Comparison of ENCODE assay signal across 8 cellular contexts in the genomic region with DNA sequence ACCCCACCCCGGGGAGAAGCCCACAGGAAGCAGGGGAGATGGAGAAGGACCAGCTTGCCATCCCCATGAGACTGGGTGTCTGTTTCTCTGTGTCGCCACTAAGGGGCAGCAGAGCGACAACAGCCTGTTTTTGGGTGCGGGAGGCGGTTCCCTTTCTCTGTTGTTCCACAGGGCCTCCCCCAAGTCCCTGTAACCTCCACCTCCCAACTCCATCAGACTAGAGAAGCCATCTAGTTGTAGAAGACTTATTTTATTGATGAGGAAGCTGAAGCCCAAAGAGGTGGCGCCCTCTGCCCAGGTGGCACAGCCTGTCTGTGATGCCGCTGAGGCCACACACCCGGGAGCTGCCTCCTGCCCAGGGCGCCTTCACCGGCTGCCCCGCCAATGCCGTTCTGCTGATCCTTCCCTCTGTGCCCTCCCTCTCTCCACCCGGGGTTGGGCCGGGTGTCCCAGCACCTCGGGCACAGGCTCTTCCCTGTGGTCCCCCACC. TPM values are rescaled to one million over a fixed set of nuclear protein-coding genes. Genes with fewer than 3 reads are reported as not detected.
A peak's percentile ranks its signal among the peaks of the same experiment; 100 is the strongest.
DNase-seq lines count a peak whose midpoint lies in the region; ATAC-seq and TF ChIP-seq lines count a peak whose summit lies in the region.

No MANE protein-coding gene starts in this region.

- H2BK120ac ChIP-seq in mesendoderm (ENCODE audit: low read depth, low read length), result no peak overlapping the region

- no peaks in the 10 kb centered on the region for H3K4me1 ChIP-seq in mesendoderm (ENCODE audit: control insufficient read depth, low read depth, low read length)

- no peaks in the 10 kb centered on the region for H3K79me2 ChIP-seq in mesendoderm (ENCODE audit: control insufficient read depth, insufficient read depth, low read length)

- no peak overlapping the region for H3K27ac ChIP-seq in mesendoderm (ENCODE audit: low read depth, low read length)

- TF ChIP-seq CTCF in AG10803 (conservative IDR thresholded peaks at IDR 0.05; ENCODE audit: low read length), result peak; percentile 85

- H2AK5ac ChIP-seq in mesendoderm (ENCODE audit: low read length), result no peak overlapping the region

- ATAC-seq in GM19463 (IDR thresholded peaks at IDR 0.05; ENCODE audit: unreplicated experiment) (peak; percentile 53), GM21381 (IDR thresholded peaks at IDR 0.05; ENCODE audit: unreplicated experiment) (no peak)

- no peak overlapping the region for H4K8ac ChIP-seq in mesendoderm (ENCODE audit: low read depth, low read length)

- H3K56ac ChIP-seq in mesendoderm (ENCODE audit: low read length), result no peak overlapping the region

- H3K4me2 ChIP-seq in mesendoderm (ENCODE audit: low read length), result no peak overlapping the region

- H3K36me3 ChIP-seq in mesendoderm (ENCODE audit: control insufficient read depth, insufficient read depth, low read length), result no peaks in the 10 kb centered on the region

- H3K4me3 ChIP-seq in AG10803 (ENCODE audit: low read length) (no peak overlapping the region), mesendoderm (ENCODE audit: low read length) (no peak overlapping the region)

- H3K79me1 ChIP-seq in mesendoderm (ENCODE audit: low read length), result no peaks in the 10 kb centered on the region

- no peak overlapping the region for H2BK5ac ChIP-seq in mesendoderm (ENCODE audit: low read length)

- no CpG with 5 or more reads among the region's 15 CpGs for WGBS in mesendoderm (ENCODE audit: extremely low coverage, insufficient coverage, low lambda C conversion rate)

- H4K5ac ChIP-seq in mesendoderm (ENCODE audit: low read length), result no peak overlapping the region

- no peak overlapping the region for H3K18ac ChIP-seq in mesendoderm (ENCODE audit: low read length)

- no peak overlapping the region for H3K9ac ChIP-seq in mesendoderm (ENCODE audit: low read length)

- H3K23ac ChIP-seq in mesendoderm (ENCODE audit: low read length), result no peak overlapping the region

- DNase-seq in AG10803 (ENCODE audit: low read depth) (peak; percentile 70), NCI-H460 (ENCODE audit: extremely low read depth, low read depth) (peak; percentile 56), dermis blood vessel endothelial cell (peak; percentile 67), mesendoderm (peak; percentile 60)
- DNase-seq in activated CD4-positive, alpha-beta T cell treated with anti-CD3 and anti-CD28 coated beads, Interleukin-2, amount 50 U/mL, for 1 hour, result peak; percentile 70
- DNase-seq in stimulated activated naive CD4-positive, alpha-beta T cell (lab: John Stamatoyannopoulos, UW), result peak; percentile 43 to 74 (median 56)

- H3K27me3 ChIP-seq in mesendoderm (ENCODE audit: insufficient read depth, low read length, poor library complexity), result no peaks in the 10 kb centered on the region

- H3K4ac ChIP-seq in mesendoderm (ENCODE audit: low read depth, low read length), result no peak overlapping the region

- H2BK15ac ChIP-seq in mesendoderm (replicated peaks; ENCODE audit: low read depth), result no peak overlapping the region

RNA-seq across cellular contexts. Expression of a gene that starts 3.9 kb away (rescaled TPM):
- total RNA-seq in NCI-H460 (2014; rRNA removed; shearing (Covaris generic)), result 8.9 and 9.4 TPM in 2 replicates
- polyA plus RNA-seq in NCI-H460 (2014; cell fraction: nucleus; rRNA removed), result 17.8 and 22.5 TPM in 2 replicates
- 10.0 and 21.9 TPM in 2 replicates for total RNA-seq in dermis blood vessel endothelial cell
- polyA plus RNA-seq in mesendoderm (2013, experiment 1 of 2), result 0.44 TPM
- 0.29 TPM for polyA plus RNA-seq in mesendoderm (2013, experiment 2 of 2)

RNA-seq across cellular contexts. Expression of a gene that starts 6.2 kb away (rescaled TPM):
- total RNA-seq in NCI-H460 (2014; rRNA removed; shearing (Covaris generic)), result not detected in 2 replicates
- polyA plus RNA-seq in NCI-H460 (2014; cell fraction: nucleus; rRNA removed), result not detected in 2 replicates
- total RNA-seq in dermis blood vessel endothelial cell, result not detected in 2 replicates
- polyA plus RNA-seq in mesendoderm (2013, experiment 1 of 2), result not detected
- not detected for polyA plus RNA-seq in mesendoderm (2013, experiment 2 of 2)

RNA-seq across cellular contexts. Expression of a gene that starts 13.3 kb away (rescaled TPM):
- total RNA-seq in NCI-H460 (2014; rRNA removed; shearing (Covaris generic)), result 0.12 and 1.0 TPM in 2 replicates
- 0.26 and 1.8 TPM in 2 replicates for polyA plus RNA-seq in NCI-H460 (2014; cell fraction: nucleus; rRNA removed)
- total RNA-seq in dermis blood vessel endothelial cell, result 0.09 and 0.17 TPM in 2 replicates
- 1.6 TPM for polyA plus RNA-seq in mesendoderm (2013, experiment 1 of 2)
- polyA plus RNA-seq in mesendoderm (2013, experiment 2 of 2), result 1.1 TPM

RNA-seq across cellular contexts. Expression of a gene that starts 21.2 kb away (rescaled TPM):
- total RNA-seq in NCI-H460 (2014; rRNA removed; shearing (Covaris generic)), result 15.9 and 16.6 TPM in 2 replicates
- 12.2 and 12.8 TPM in 2 replicates for polyA plus RNA-seq in NCI-H460 (2014; cell fraction: nucleus; rRNA removed)
- total RNA-seq in dermis blood vessel endothelial cell, result 14.9 and 20.3 TPM in 2 replicates
- 17.9 TPM for polyA plus RNA-seq in mesendoderm (2013, experiment 1 of 2)
- 17.4 TPM for polyA plus RNA-seq in mesendoderm (2013, experiment 2 of 2)

RNA-seq across cellular contexts. Expression of a gene that starts 36.9 kb away (rescaled TPM):
- total RNA-seq in NCI-H460 (2014; rRNA removed; shearing (Covaris generic)), result 0.74 and 0.75 TPM in 2 replicates
- polyA plus RNA-seq in NCI-H460 (2014; cell fraction: nucleus; rRNA removed), result 5.5 and 5.6 TPM in 2 replicates
- total RNA-seq in dermis blood vessel endothelial cell, result under 0.01 and 0.05 TPM in 2 replicates
- polyA plus RNA-seq in mesendoderm (2013, experiment 1 of 2), result 7.6 TPM
- 7.0 TPM for polyA plus RNA-seq in mesendoderm (2013, experiment 2 of 2)
